In genomic region chr2:236010920-236011685, GRCh38 we compare ENCODE assay signal across 1 cellular context.
TF ChIP-seq lines count a peak whose summit lies in the region.

No MANE protein-coding gene starts in this region.

TF ChIP-seq in GM23338, 12 proteins besides CTCF, POLR2A, EP300 and RAD21 (continued from another document):
- TF ChIP-seq, protein P1, sequence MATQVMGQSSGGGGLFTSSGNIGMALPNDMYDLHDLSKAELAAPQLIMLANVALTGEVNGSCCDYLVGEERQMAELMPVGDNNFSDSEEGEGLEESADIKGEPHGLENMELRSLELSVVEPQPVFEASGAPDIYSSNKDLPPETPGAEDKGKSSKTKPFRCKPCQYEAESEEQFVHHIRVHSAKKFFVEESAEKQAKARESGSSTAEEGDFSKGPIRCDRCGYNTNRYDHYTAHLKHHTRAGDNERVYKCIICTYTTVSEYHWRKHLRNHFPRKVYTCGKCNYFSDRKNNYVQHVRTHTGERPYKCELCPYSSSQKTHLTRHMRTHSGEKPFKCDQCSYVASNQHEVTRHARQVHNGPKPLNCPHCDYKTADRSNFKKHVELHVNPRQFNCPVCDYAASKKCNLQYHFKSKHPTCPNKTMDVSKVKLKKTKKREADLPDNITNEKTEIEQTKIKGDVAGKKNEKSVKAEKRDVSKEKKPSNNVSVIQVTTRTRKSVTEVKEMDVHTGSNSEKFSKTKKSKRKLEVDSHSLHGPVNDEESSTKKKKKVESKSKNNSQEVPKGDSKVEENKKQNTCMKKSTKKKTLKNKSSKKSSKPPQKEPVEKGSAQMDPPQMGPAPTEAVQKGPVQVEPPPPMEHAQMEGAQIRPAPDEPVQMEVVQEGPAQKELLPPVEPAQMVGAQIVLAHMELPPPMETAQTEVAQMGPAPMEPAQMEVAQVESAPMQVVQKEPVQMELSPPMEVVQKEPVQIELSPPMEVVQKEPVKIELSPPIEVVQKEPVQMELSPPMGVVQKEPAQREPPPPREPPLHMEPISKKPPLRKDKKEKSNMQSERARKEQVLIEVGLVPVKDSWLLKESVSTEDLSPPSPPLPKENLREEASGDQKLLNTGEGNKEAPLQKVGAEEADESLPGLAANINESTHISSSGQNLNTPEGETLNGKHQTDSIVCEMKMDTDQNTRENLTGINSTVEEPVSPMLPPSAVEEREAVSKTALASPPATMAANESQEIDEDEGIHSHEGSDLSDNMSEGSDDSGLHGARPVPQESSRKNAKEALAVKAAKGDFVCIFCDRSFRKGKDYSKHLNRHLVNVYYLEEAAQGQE (IDR thresholded peaks at IDR 0.05; ENCODE audit: unreplicated experiment): no peak
- no peak for TF ChIP-seq POLR2AphosphoS5 (IDR thresholded peaks at IDR 0.05; ENCODE audit: low read depth)
- TF ChIP-seq ZNF114 (CRISPR knock-in tag; IDR thresholded peaks at IDR 0.05): no peak
- no peak for TF ChIP-seq STAT1 (IDR thresholded peaks at IDR 0.05; ENCODE audit: unreplicated experiment)
- TF ChIP-seq, protein P2, sequence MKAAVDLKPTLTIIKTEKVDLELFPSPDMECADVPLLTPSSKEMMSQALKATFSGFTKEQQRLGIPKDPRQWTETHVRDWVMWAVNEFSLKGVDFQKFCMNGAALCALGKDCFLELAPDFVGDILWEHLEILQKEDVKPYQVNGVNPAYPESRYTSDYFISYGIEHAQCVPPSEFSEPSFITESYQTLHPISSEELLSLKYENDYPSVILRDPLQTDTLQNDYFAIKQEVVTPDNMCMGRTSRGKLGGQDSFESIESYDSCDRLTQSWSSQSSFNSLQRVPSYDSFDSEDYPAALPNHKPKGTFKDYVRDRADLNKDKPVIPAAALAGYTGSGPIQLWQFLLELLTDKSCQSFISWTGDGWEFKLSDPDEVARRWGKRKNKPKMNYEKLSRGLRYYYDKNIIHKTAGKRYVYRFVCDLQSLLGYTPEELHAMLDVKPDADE (IDR thresholded peaks at IDR 0.05): no peak
- TF ChIP-seq EZH2phosphoT487 (IDR thresholded peaks at IDR 0.05; ENCODE audit: unreplicated experiment): no peak
- TF ChIP-seq ZNF331 (CRISPR knock-in tag; IDR thresholded peaks at IDR 0.05; ENCODE audit: low read depth): no peak
- TF ChIP-seq EZH2 (IDR thresholded peaks at IDR 0.05; ENCODE audit: low read depth, unreplicated experiment): no peak
- no peak for TF ChIP-seq NANOG (IDR thresholded peaks at IDR 0.05; ENCODE audit: borderline replicate concordance)
- no peak for TF ChIP-seq CREB1 (CRISPR knock-in tag; IDR thresholded peaks at IDR 0.05; ENCODE audit: low read depth)
TF ChIP-seq in GM23338: peak in this region for 0.
